Comparison of ENCODE assay signal across 9 cellular contexts in the genomic region with DNA sequence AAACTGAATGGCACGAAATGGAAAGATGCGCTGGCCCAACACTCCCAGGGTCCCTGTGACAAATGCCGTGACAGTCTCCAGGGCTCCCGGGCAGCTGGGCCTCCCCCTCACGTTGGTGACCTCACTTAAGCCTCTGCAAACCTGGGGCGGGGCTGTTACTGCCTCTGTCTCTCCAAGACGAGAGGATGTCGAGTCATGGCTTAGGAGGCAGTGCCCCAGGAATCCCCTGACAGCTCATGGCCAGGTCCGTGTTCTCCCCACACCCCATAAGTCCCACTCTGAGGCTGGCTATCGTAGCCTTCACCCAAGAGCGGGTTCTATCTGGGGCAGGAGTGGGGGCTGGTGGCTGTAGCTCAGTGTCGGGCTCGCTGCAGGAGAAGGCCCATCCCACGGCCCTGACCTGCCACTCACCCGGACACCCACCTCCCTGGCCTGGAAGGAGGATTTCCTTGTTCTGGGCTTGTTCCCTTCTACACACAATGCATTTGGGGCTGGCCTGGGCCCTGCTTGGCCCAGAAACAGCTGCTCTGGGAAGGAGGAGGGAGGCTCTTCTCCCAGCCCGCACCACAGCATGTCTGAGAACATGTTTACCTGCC. TPM values are rescaled to one million over a fixed set of nuclear protein-coding genes. Genes with fewer than 3 reads are reported as not detected.
DNase-seq lines count a peak whose midpoint lies in the region; ATAC-seq, FAIRE-seq and TF ChIP-seq lines count a peak whose summit lies in the region.
"Had no signal": no experiment of that assay in that cellular context is flagged by ENCODE, and none has a peak within 500 bp of the region (broad histone marks: within the 10 kb centered on the region; RNA-seq: fewer than 3 reads in every experiment).

No MANE protein-coding gene starts in this region.

- CTCF ChIA-PET in A549 (lab: Yijun Ruan, JAX) = interaction anchor here (1.1 to 11.0 kb wide), 9 partner anchors 9 to 83 kb away, joined by 4 to 290 read pairs (median 29); a partner anchor contains a TSS
- CTCF ChIA-PET in naive thymus-derived CD4-positive, alpha-beta T cell (lab: Charles Lee) = no interaction called here

- intact Hi-C loops in naive thymus-derived CD4-positive, alpha-beta T cell (cut with micrococcal nuclease) = loop anchor here (5.0 to 10.0 kb wide), 5 partner anchors 144 to 1274 kb away; a partner anchor contains a TSS

- H3K27ac ChIP-seq in A549 (peak overlapping the region; percentile 78 to 91), epithelial cell of prostate (peak overlapping the region; percentile 7)
- H3K27ac ChIP-seq in naive thymus-derived CD4-positive, alpha-beta T cell (ENCODE audit: low read depth, low read length) = peak overlapping the region; percentile 12

- H3K9me3 Mint-ChIP-seq in naive thymus-derived CD4-positive, alpha-beta T cell = peaks cover 0 to 6% (median 3%) of the 10 kb centered on the region in 11 donors

- WGBS in A549 (ENCODE audit: missing lambda C conversion rate) = 32% methylated on average over 16 of the region's 16 CpGs

- no peak for TF ChIP-seq RAD21 in A549 (conservative IDR thresholded peaks at IDR 0.05 in 1 of 2, IDR thresholded peaks at IDR 0.05 in 1 of 2)

- POLR2A ChIA-PET in A549 (lab: Yijun Ruan, JAX) = no interaction called here
- POLR2A ChIA-PET in naive thymus-derived CD4-positive, alpha-beta T cell (lab: Charles Lee) = no interaction called here

- peak overlapping the region in 2 of 9 donors; percentile 12 to 45 for H3K27ac Mint-ChIP-seq in naive thymus-derived CD4-positive, alpha-beta T cell
- H3K27ac Mint-ChIP-seq in T-helper 17 cell = no peak overlapping the region

- no peak for TF ChIP-seq CTCF in A549 (IDR thresholded peaks at IDR 0.05)

- H3K27me3 ChIP-seq in naive thymus-derived CD4-positive, alpha-beta T cell (ENCODE audit: control insufficient read depth in 2 of 2, insufficient read depth in 2 of 2, low read length in 2 of 2) = no peaks in the 10 kb centered on the region
- no peaks in the 10 kb centered on the region for H3K27me3 ChIP-seq in H7 (ENCODE audit: control insufficient read depth, insufficient read depth, low read length)

- H3K4me3 Mint-ChIP-seq in naive thymus-derived CD4-positive, alpha-beta T cell = no peak overlapping the region
- no peak overlapping the region for H3K4me3 Mint-ChIP-seq in T-helper 17 cell

- H3K4me1 ChIP-seq in A549 = peaks cover 56% of the 10 kb centered on the region
- H3K4me1 ChIP-seq in naive thymus-derived CD4-positive, alpha-beta T cell (ENCODE audit: control insufficient read depth in 2 of 2, insufficient read depth in 2 of 2, low read length in 2 of 2) = peaks cover 12 to 13% of the 10 kb centered on the region in 2 donors

- TF ChIP-seq POLR2A in A549 (IDR thresholded peaks at IDR 0.05; ENCODE audit: low read length) = no peak

- H3K4me3 ChIP-seq in A549 (no peak overlapping the region), H7 (ENCODE audit: insufficient read depth, low read depth, low read length) (no peak overlapping the region)
- no peak overlapping the region for H3K4me3 ChIP-seq in naive thymus-derived CD4-positive, alpha-beta T cell (ENCODE audit: low read length)

- FAIRE-seq in A549 (lab: Jason Lieb, UNC) (no peak), GM19239 (lab: Jason Lieb, UNC) (no peak)

- peaks cover 22 to 36% (median 29%) of the 10 kb centered on the region in 7 donors for H3K4me1 Mint-ChIP-seq in naive thymus-derived CD4-positive, alpha-beta T cell
- peaks cover 20% of the 10 kb centered on the region for H3K4me1 Mint-ChIP-seq in T-helper 17 cell

- H3K36me3 Mint-ChIP-seq in naive thymus-derived CD4-positive, alpha-beta T cell = peaks cover 6 to 13% (median 6%) of the 10 kb centered on the region in 5 donors
- H3K36me3 Mint-ChIP-seq in T-helper 17 cell (ENCODE audit: low read depth) = peaks cover 5% of the 10 kb centered on the region

- TF ChIP-seq EP300 in A549 (IDR thresholded peaks at IDR 0.05) = no peak

- H3K4me2 ChIP-seq in A549 = peak overlapping the region; percentile 62

- peak in 1 of 2 experiments; percentile 83 for DNase-seq in A549 (ENCODE audit: low read depth in 1 of 2, low spot score in 1 of 2)
- DNase-seq in NCI-H226 = peak; percentile 72
- peak; percentile 53 for DNase-seq in epithelial cell of prostate (ENCODE audit: low read depth, low spot score)
- no peak for DNase-seq in naive thymus-derived CD4-positive, alpha-beta T cell
- DNase-seq in H7 = no peak
- no peak for DNase-seq in T-helper 17 cell
- no peak for DNase-seq in GM19239 (ENCODE audit: insufficient read length, low spot score)
- DNase-seq in ecto neural progenitor cell (ENCODE audit: low spot score) = no peak
- DNase-seq: NCI-H2029 treated with DMSO at 0.1 percent for 48 hours had no signal

- peak; percentile 31 to 35; a peak in 5 of 6 replicates for ATAC-seq in A549
- no peak for ATAC-seq in naive thymus-derived CD4-positive, alpha-beta T cell
- ATAC-seq in T-helper 17 cell = no peak

- H3K27me3 Mint-ChIP-seq in naive thymus-derived CD4-positive, alpha-beta T cell = no peaks in the 10 kb centered on the region
- no peaks in the 10 kb centered on the region for H3K27me3 Mint-ChIP-seq in T-helper 17 cell

- H3K36me3 ChIP-seq in naive thymus-derived CD4-positive, alpha-beta T cell (ENCODE audit: control insufficient read depth in 2 of 3, insufficient read depth in 3 of 3, low read length in 3 of 3) = no peaks in the 10 kb centered on the region
- H3K36me3 ChIP-seq in H7 (replicated peaks; ENCODE audit: control insufficient read depth, insufficient read depth, low read length) = peaks cover 1% of the 10 kb centered on the region; the same call in 1 of the 2 replicates

- no peaks in the 10 kb centered on the region for H3K9me3 ChIP-seq in A549
- no peaks in the 10 kb centered on the region for H3K9me3 ChIP-seq in naive thymus-derived CD4-positive, alpha-beta T cell (ENCODE audit: control insufficient read depth in 2 of 3, low read length in 3 of 3)
- H3K9me3 ChIP-seq in T-helper 17 cell (ENCODE audit: control insufficient read depth, low read length, poor library complexity, severe bottlenecking) = no peaks in the 10 kb centered on the region

TF ChIP-seq in A549, 52 proteins besides CTCF, POLR2A, EP300 and RAD21 (continues in another document):
- no peak for TF ChIP-seq PHF8 (IDR thresholded peaks at IDR 0.05; ENCODE audit: borderline replicate concordance, low read depth)

RNA-seq across cellular contexts. Expression of a gene that starts 5.6 kb away (rescaled TPM):
- polyA plus RNA-seq in A549 (2011; rRNA removed) (3,697 and 4,026 TPM in 2 replicates), A549 (2017; fragmentation: RNase III; extraction: RNeasy Plus Mini Kit Qiagen cat#74134 plus additional on column Dnase treatment) (2,862 to 2,938 TPM (median 2,871 TPM) in 3 replicates)
- 8,308 and 13,239 TPM in 2 replicates for polyA plus RNA-seq in A549 (2012; cell fraction: cytosol; rRNA removed)
- polyA plus RNA-seq in A549 (2012; cell fraction: nucleus; rRNA removed) = 5,168 and 6,855 TPM in 2 replicates
- 804 and 936 TPM in 2 replicates for polyA minus RNA-seq in A549 (2011; rRNA and poly(A)+ RNA removed)
- total RNA-seq in naive thymus-derived CD4-positive, alpha-beta T cell = 1,000 to 10,000 TPM; 2,026 to 3,407 (median 3,308) TPM
- 1,000 to 10,000 TPM; 3,163 to 3,458 TPM for polyA plus RNA-seq in naive thymus-derived CD4-positive, alpha-beta T cell
- 877 and 1,118 TPM in 2 replicates for total RNA-seq in H7 (2014; rRNA removed; shearing (Covaris generic))
- total RNA-seq in T-helper 17 cell = 1,000 to 10,000 TPM; 2,821 to 2,836 TPM

RNA-seq across cellular contexts. Expression of a gene that starts 14.2 kb away (rescaled TPM):
- 20.4 and 31.6 TPM in 2 replicates for polyA plus RNA-seq in A549 (2011; rRNA removed)
- 91.5 and 122 TPM in 2 replicates for polyA plus RNA-seq in A549 (2012; cell fraction: cytosol; rRNA removed)
- polyA plus RNA-seq in A549 (2012; cell fraction: nucleus; rRNA removed) = 829 and 950 TPM in 2 replicates
- 196 to 212 TPM (median 202 TPM) in 3 replicates for polyA plus RNA-seq in A549 (2017; fragmentation: RNase III; extraction: RNeasy Plus Mini Kit Qiagen cat#74134 plus additional on column Dnase treatment)
- polyA minus RNA-seq in A549 (2011; rRNA and poly(A)+ RNA removed) = 26.9 and 28.7 TPM in 2 replicates
- total RNA-seq in naive thymus-derived CD4-positive, alpha-beta T cell = 1 to 10 TPM in 1 of 5 experiments, under 1 TPM in 4; 0.05 to 1.3 (median 0.57) TPM
- polyA plus RNA-seq in naive thymus-derived CD4-positive, alpha-beta T cell = not detected
- 61.0 and 90.8 TPM in 2 replicates for total RNA-seq in H7 (2014; rRNA removed; shearing (Covaris generic))
- under 1 TPM; 0.50 to 0.72 TPM for total RNA-seq in T-helper 17 cell

RNA-seq across cellular contexts. Expression of a gene that starts 25.8 kb away (rescaled TPM):
- 3.9 and 5.0 TPM in 2 replicates for polyA plus RNA-seq in A549 (2011; rRNA removed)
- polyA plus RNA-seq in A549 (2012; cell fraction: cytosol; rRNA removed) = 5.9 and 7.3 TPM in 2 replicates
- 9.4 and 10.5 TPM in 2 replicates for polyA plus RNA-seq in A549 (2012; cell fraction: nucleus; rRNA removed)
- 5.6 to 7.7 TPM (median 6.6 TPM) in 3 replicates for polyA plus RNA-seq in A549 (2017; fragmentation: RNase III; extraction: RNeasy Plus Mini Kit Qiagen cat#74134 plus additional on column Dnase treatment)
- polyA minus RNA-seq in A549 (2011; rRNA and poly(A)+ RNA removed) = 6.1 and 7.1 TPM in 2 replicates
- total RNA-seq in naive thymus-derived CD4-positive, alpha-beta T cell = 10 to 100 TPM in 1 of 5 experiments, 1 to 10 TPM in 4; 4.3 to 16.7 (median 6.3) TPM
- polyA plus RNA-seq in naive thymus-derived CD4-positive, alpha-beta T cell = 1 to 10 TPM in 1 of 2 donors, under 1 TPM in 1; 0.61 to 1.8 TPM
- total RNA-seq in H7 (2014; rRNA removed; shearing (Covaris generic)) = 7.7 and 8.3 TPM in 2 replicates
- 1 to 10 TPM; 4.5 to 5.6 TPM for total RNA-seq in T-helper 17 cell

RNA-seq across cellular contexts. Expression of a gene that starts 46.0 kb away (rescaled TPM):
- polyA plus RNA-seq in A549 (2011; rRNA removed) (not detected in 2 replicates), A549 (2017; fragmentation: RNase III; extraction: RNeasy Plus Mini Kit Qiagen cat#74134 plus additional on column Dnase treatment) (not detected in 3 replicates)
- not detected in 2 replicates for polyA plus RNA-seq in A549 (2012; cell fraction: cytosol; rRNA removed)
- polyA plus RNA-seq in A549 (2012; cell fraction: nucleus; rRNA removed) = not detected in 2 replicates
- not detected in 2 replicates for polyA minus RNA-seq in A549 (2011; rRNA and poly(A)+ RNA removed)
- total RNA-seq in naive thymus-derived CD4-positive, alpha-beta T cell = not detected
- polyA plus RNA-seq in naive thymus-derived CD4-positive, alpha-beta T cell = not detected
- not detected in 2 replicates for total RNA-seq in H7 (2014; rRNA removed; shearing (Covaris generic))
- not detected for total RNA-seq in T-helper 17 cell

Comparison
In these comparisons a context has a peak if more than half of its experiments do, and no peak if none do; other contexts are left out.
1. ATAC-seq: peak in A549 (2 of 2); none in naive thymus-derived CD4-positive, alpha-beta T cell (single experiment) and T-helper 17 cell (single experiment).
2. DNase-seq: peak in NCI-H226 (single experiment) and epithelial cell of prostate (single experiment); none in naive thymus-derived CD4-positive, alpha-beta T cell (0 of 9), H7 (single experiment), T-helper 17 cell (0 of 3), GM19239 (single experiment) and ecto neural progenitor cell (single experiment).
3. H3K27ac ChIP-seq: peak in every context shown above with its lines; median percentile 84 in A549; 12 in naive thymus-derived CD4-positive, alpha-beta T cell; 7 in epithelial cell of prostate.
4. RNA of a gene that starts 14.2 kb away (total RNA-seq): 61.0 to 90.8 TPM in H7; 0.50 to 0.72 TPM in T-helper 17 cell and 0.05 to 1.3 TPM in naive thymus-derived CD4-positive, alpha-beta T cell; every median in the first group is over 10 times any median in the second.